8 cellular contexts compared by ENCODE assay signal in genomic region chr3:16290007-16290826, GRCh38. TPM values are rescaled to one million over a fixed set of nuclear protein-coding genes. Genes with fewer than 3 reads are reported as not detected.
DNase-seq lines count a peak whose midpoint lies in the region; ATAC-seq and TF ChIP-seq lines count a peak whose summit lies in the region.

No MANE protein-coding gene starts in this region.

- no peak overlapping the region for H3K27ac ChIP-seq in mesenchymal stem cell (ENCODE audit: low read length, poor library complexity, severe bottlenecking)
- H3K27ac ChIP-seq in thymus (ENCODE audit: low read depth): peak overlapping the region; percentile 42

- H2BK15ac ChIP-seq in mesenchymal stem cell (ENCODE audit: low read depth, poor library complexity, severe bottlenecking): no peak overlapping the region

- no peaks in the 10 kb centered on the region for H3K27me3 Mint-ChIP-seq in T-helper 2 cell treated with Interferon-gamma antibody and Interleukin-4, amounts not matched to agents 5 μg/mL and 100 μg/mL, for 36 hours (ENCODE audit: low read depth)
- H3K27me3 Mint-ChIP-seq in dendritic cell treated with granulocyte-macrophage colony-stimulating factor and Interleukin-4, amounts not matched to agents 40 ng/mL and 50 ng/mL, for 4 days: no peaks in the 10 kb centered on the region

- peak overlapping the region; percentile 37 for H3K9ac ChIP-seq in mesenchymal stem cell (ENCODE audit: low read length)

- intact Hi-C loops in dendritic cell treated with granulocyte-macrophage colony-stimulating factor and Interleukin-4, amounts not matched to agents 40 ng/mL and 50 ng/mL, for 4 days (cut with micrococcal nuclease): loop anchor here (1.0 kb wide), 1 partner anchor 260 kb away; no protein-coding TSS in a partner anchor

- H3K36me3 Mint-ChIP-seq in T-helper 2 cell treated with Interferon-gamma antibody and Interleukin-4, amounts not matched to agents 5 μg/mL and 100 μg/mL, for 36 hours (ENCODE audit: low read depth): peaks cover 70% of the 10 kb centered on the region
- peaks cover 26% of the 10 kb centered on the region for H3K36me3 Mint-ChIP-seq in dendritic cell treated with granulocyte-macrophage colony-stimulating factor and Interleukin-4, amounts not matched to agents 40 ng/mL and 50 ng/mL, for 4 days (ENCODE audit: low read depth)

- no peak overlapping the region for H2AFZ ChIP-seq in mesenchymal stem cell (ENCODE audit: low read depth, low read length)

- no peak overlapping the region for H2BK120ac ChIP-seq in mesenchymal stem cell (ENCODE audit: low read depth, low read length)

- no peak overlapping the region for H2AK5ac ChIP-seq in mesenchymal stem cell (ENCODE audit: low read length, severe bottlenecking)

- H3K14ac ChIP-seq in mesenchymal stem cell (ENCODE audit: low read length in 2 of 2): no peak overlapping the region

- no peak overlapping the region for H3K23ac ChIP-seq in mesenchymal stem cell (ENCODE audit: low read length in 2 of 2)

- peaks cover 4% of the 10 kb centered on the region for H3K9me3 ChIP-seq in MG63
- H3K9me3 ChIP-seq in mesenchymal stem cell (ENCODE audit: control insufficient read depth, low read length): peaks cover 7% of the 10 kb centered on the region
- no peaks in the 10 kb centered on the region for H3K9me3 ChIP-seq in thymus (ENCODE audit: control insufficient read depth)

- H4K91ac ChIP-seq in mesenchymal stem cell (ENCODE audit: low read length): no peak overlapping the region

- H3K4me2 ChIP-seq in mesenchymal stem cell (ENCODE audit: low read length, poor library complexity, severe bottlenecking): no peak overlapping the region

- no peak overlapping the region for H3K4me3 ChIP-seq in GM12864 (ENCODE audit: low read depth, low read length)
- no peak overlapping the region for H3K4me3 ChIP-seq in MG63
- H3K4me3 ChIP-seq in mesenchymal stem cell (ENCODE audit: insufficient read depth in 1 of 2, low read depth in 1 of 2, low read length in 2 of 2): no peak overlapping the region
- H3K4me3 ChIP-seq in thymus (ENCODE audit: low read length): peak overlapping the region; percentile 26

- H3K4me1 ChIP-seq in mesenchymal stem cell (ENCODE audit: control insufficient read depth, insufficient read depth, low read depth, low read length): no peaks in the 10 kb centered on the region
- H3K4me1 ChIP-seq in thymus (ENCODE audit: control insufficient read depth, insufficient read depth, low read length): peaks cover 7% of the 10 kb centered on the region

- H2BK12ac ChIP-seq in mesenchymal stem cell (ENCODE audit: low read length in 2 of 2): peak overlapping the region in 1 of 2 experiments; percentile 27

- no peak for ATAC-seq in HG02571 (IDR thresholded peaks at IDR 0.05; ENCODE audit: unreplicated experiment)

- H4K8ac ChIP-seq in mesenchymal stem cell (ENCODE audit: low read length): no peak overlapping the region

- WGBS in mesenchymal stem cell: 40% methylated on average over 1 of the region's 3 CpGs
- WGBS in thymus: 64% methylated on average over 3 of the region's 3 CpGs

- H3K36me3 ChIP-seq in MG63 (no peaks in the 10 kb centered on the region; the same call in 1 of the 2 replicates), mesenchymal stem cell (ENCODE audit: control insufficient read depth in 1 of 2, insufficient read depth in 2 of 2, low read depth in 1 of 2, low read length in 2 of 2) (peaks cover 0 to 16% of the 10 kb centered on the region in 2 experiments), thymus (ENCODE audit: control insufficient read depth, insufficient read depth) (no peaks in the 10 kb centered on the region)

- peaks cover 62% of the 10 kb centered on the region for H3K4me1 Mint-ChIP-seq in T-helper 2 cell treated with Interferon-gamma antibody and Interleukin-4, amounts not matched to agents 5 μg/mL and 100 μg/mL, for 36 hours (ENCODE audit: low read depth)
- H3K4me1 Mint-ChIP-seq in dendritic cell treated with granulocyte-macrophage colony-stimulating factor and Interleukin-4, amounts not matched to agents 40 ng/mL and 50 ng/mL, for 4 days (ENCODE audit: low read depth): peaks cover 22% of the 10 kb centered on the region

- no peak overlapping the region for H2BK5ac ChIP-seq in mesenchymal stem cell (ENCODE audit: low read depth, low read length, poor library complexity, severe bottlenecking)

- H3K9me3 Mint-ChIP-seq in T-helper 2 cell treated with Interferon-gamma antibody and Interleukin-4, amounts not matched to agents 5 μg/mL and 100 μg/mL, for 36 hours: peaks cover 24% of the 10 kb centered on the region
- peaks cover 7% of the 10 kb centered on the region for H3K9me3 Mint-ChIP-seq in dendritic cell treated with granulocyte-macrophage colony-stimulating factor and Interleukin-4, amounts not matched to agents 40 ng/mL and 50 ng/mL, for 4 days

- peak overlapping the region in 1 of 2 experiments; percentile 48 for H3K4ac ChIP-seq in mesenchymal stem cell (ENCODE audit: low read depth in 1 of 2, low read length in 2 of 2)

- peak; percentile 68 for TF ChIP-seq CTCF in GM12864 (IDR thresholded peaks at IDR 0.05; ENCODE audit: low read depth, low read length, missing control alignments)

- peak overlapping the region; percentile 97 for H3K4me3 Mint-ChIP-seq in T-helper 2 cell treated with Interferon-gamma antibody and Interleukin-4, amounts not matched to agents 5 μg/mL and 100 μg/mL, for 36 hours
- no peak overlapping the region for H3K4me3 Mint-ChIP-seq in dendritic cell treated with granulocyte-macrophage colony-stimulating factor and Interleukin-4, amounts not matched to agents 40 ng/mL and 50 ng/mL, for 4 days

- peak overlapping the region; percentile 79 for H3K27ac Mint-ChIP-seq in T-helper 2 cell treated with Interferon-gamma antibody and Interleukin-4, amounts not matched to agents 5 μg/mL and 100 μg/mL, for 36 hours
- peak overlapping the region; percentile 52 for H3K27ac Mint-ChIP-seq in dendritic cell treated with granulocyte-macrophage colony-stimulating factor and Interleukin-4, amounts not matched to agents 40 ng/mL and 50 ng/mL, for 4 days

- peaks cover 5% of the 10 kb centered on the region for H3K79me1 ChIP-seq in mesenchymal stem cell (replicated peaks; ENCODE audit: low read length, poor library complexity, severe bottlenecking)

- DNase-seq in ACHN: peak; percentile 49
- DNase-seq in GM12864 (ENCODE audit: low read depth): no peak
- DNase-seq in MG63: peak; percentile 11
- no peak for DNase-seq in T-helper 2 cell treated with Interferon-gamma antibody and Interleukin-4, amounts not matched to agents 5 μg/mL and 100 μg/mL, for 36 hours (ENCODE audit: low spot score)
- peak; percentile 65 for DNase-seq in mesenchymal stem cell

- H3K27me3 ChIP-seq in MG63 (no peaks in the 10 kb centered on the region), mesenchymal stem cell (ENCODE audit: control insufficient read depth in 1 of 2, insufficient read depth in 1 of 2, low read length in 2 of 2) (no peaks in the 10 kb centered on the region), thymus (ENCODE audit: control insufficient read depth, insufficient read depth) (no peaks in the 10 kb centered on the region)

- in situ Hi-C loops in ACHN (cut with HindIII; ENCODE audit: low pct_ligation_motif_present, low pct_unique_long_range_greater_than_20kb, low sequenced_read_pairs): no loop called here

- no peak overlapping the region for H3K18ac ChIP-seq in mesenchymal stem cell (ENCODE audit: low read depth in 1 of 2, low read length in 2 of 2)

RNA-seq across cellular contexts. Expression of gene OXNAD1, which starts 25.2 kb away (rescaled TPM):
- total RNA-seq in MG63 (2014; rRNA removed; shearing (Covaris generic); ENCODE audit: low replicate concordance): 8.8 and 13.0 TPM in 2 replicates
- polyA plus RNA-seq in mesenchymal stem cell (2013, experiment 1 of 2): 4.5 TPM
- 3.8 TPM for polyA plus RNA-seq in mesenchymal stem cell (2013, experiment 2 of 2)
- 34.4 TPM for polyA plus RNA-seq in thymus

RNA-seq across cellular contexts. Expression of gene DPH3, which starts 25.5 kb away (rescaled TPM):
- total RNA-seq in MG63 (2014; rRNA removed; shearing (Covaris generic); ENCODE audit: low replicate concordance): 3.4 and 6.0 TPM in 2 replicates
- 38.5 TPM for polyA plus RNA-seq in mesenchymal stem cell (2013, experiment 1 of 2)
- 40.8 TPM for polyA plus RNA-seq in mesenchymal stem cell (2013, experiment 2 of 2)
- 21.2 TPM for polyA plus RNA-seq in thymus

Comparison
In these comparisons a context has a peak if more than half of its experiments do, and no peak if none do; other contexts are left out.
1. DNase-seq: peak in ACHN (single experiment), MG63 (single experiment) and mesenchymal stem cell (single experiment); none in GM12864 (single experiment) and T-helper 2 cell treated with Interferon-gamma antibody and Interleukin-4, amounts not matched to agents 5 μg/mL and 100 μg/mL, for 36 hours (single experiment).